ENCODE assay signal across 27 cellular contexts in the genomic region with DNA sequence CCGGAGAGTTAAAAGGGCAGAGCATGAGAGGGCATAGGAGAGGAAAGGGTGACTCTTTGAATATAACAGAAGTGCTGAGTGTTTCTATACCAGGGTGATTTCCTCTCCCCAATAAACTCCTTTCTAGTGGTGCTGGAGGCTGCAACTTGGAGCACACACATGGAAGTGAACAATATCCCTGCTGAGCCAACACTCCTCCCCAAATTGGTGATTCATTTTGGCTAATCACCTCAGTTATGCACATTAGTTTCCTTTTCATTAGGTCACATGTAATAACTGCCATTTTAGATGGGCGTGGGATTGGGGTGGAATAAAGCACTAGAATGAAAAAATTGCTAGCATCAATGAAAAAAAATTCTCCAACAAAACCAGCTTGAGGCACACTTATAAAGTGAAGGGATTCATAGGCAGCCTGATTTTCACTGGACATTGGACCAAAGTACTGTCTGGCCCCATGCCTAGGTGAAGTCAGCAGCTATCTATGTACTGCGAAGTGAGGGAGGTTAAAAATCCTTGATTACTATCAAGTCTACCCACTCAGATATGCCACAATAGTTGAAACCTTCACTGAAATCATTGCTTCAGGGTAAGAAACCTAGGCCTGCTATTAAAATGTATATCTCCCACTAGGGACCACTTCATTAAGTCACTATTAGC.
"Had no signal": no experiment of that assay in that cellular context is flagged by ENCODE, and none has a peak within 500 bp of the region (broad histone marks: within the 10 kb centered on the region; RNA-seq: fewer than 3 reads in every experiment).

No MANE protein-coding gene starts in this region.

- H3K27me3 ChIP-seq: esophagus squamous epithelium, heart right ventricle, neural progenitor cell, right atrium auricular region, sigmoid colon, stomach, testis, tibial artery had no signal

- H3K4me3 ChIP-seq: coronary artery, esophagus squamous epithelium, heart right ventricle, lung, neural progenitor cell, prostate gland, right atrium auricular region, sigmoid colon, stomach, testis, tibial artery had no signal

- H3K9me3 ChIP-seq: esophagus squamous epithelium, prostate gland, right atrium auricular region, sigmoid colon, stomach, testis, tibial artery had no signal

- DNase-seq: dermis blood vessel endothelial cell; effector memory CD4-positive, alpha-beta T cell; erythroblast; esophagus squamous epithelium; foreskin melanocyte; glutamatergic neuron; heart right ventricle; hippocampal formation; islet precursor cell; kidney glomerular epithelial cell; left colon; left ventricle myocardium superior; naive thymus-derived CD4-positive, alpha-beta T cell; sigmoid colon; stimulated activated CD4-positive, alpha-beta T cell treated with anti-CD3 and anti-CD28 coated beads, Interleukin-2, amount 100 ng/mL, for 24 hours; stimulated activated CD4-positive, alpha-beta T cell treated with anti-CD3 and anti-CD28 coated beads, Interleukin-4, amount 100 ng/mL, for 24 hours; stimulated activated naive CD4-positive, alpha-beta T cell treated with Interleukin-2 at 50 U/mL for 16 hours; stomach; substantia nigra; testis; tibial artery had no signal

- H3K27ac ChIP-seq: coronary artery, esophagus squamous epithelium, heart right ventricle, neural progenitor cell, prostate gland, right atrium auricular region, sigmoid colon, stomach, testis, tibial artery had no signal

- H3K4me1 ChIP-seq: esophagus squamous epithelium, heart right ventricle, neural progenitor cell, prostate gland, right atrium auricular region, sigmoid colon, stomach, testis, tibial artery had no signal

- H3K36me3 ChIP-seq: esophagus squamous epithelium, heart right ventricle, neural progenitor cell, prostate gland, right atrium auricular region, sigmoid colon, stomach, tibial artery had no signal

- ATAC-seq: heart right ventricle; left colon; left ventricle myocardium superior; naive thymus-derived CD4-positive, alpha-beta T cell; stimulated activated effector memory CD8-positive, alpha-beta T cell treated with anti-CD3 and anti-CD28 coated beads, Interleukin-12 subunit alpha, Interleukin-12 subunit beta, amount 100 ng/mL, for 72 hours had no signal
